Comparison of ENCODE assay signal across 18 cellular contexts in genomic region chr3:42723146-42723683, GRCh38. TPM values are rescaled to one million over a fixed set of nuclear protein-coding genes. Genes with fewer than 3 reads are reported as not detected.
DNase-seq lines count a peak whose midpoint lies in the region; ATAC-seq and TF ChIP-seq lines count a peak whose summit lies in the region.
"Had no signal": no experiment of that assay in that cellular context is flagged by ENCODE, and none has a peak within 500 bp of the region (broad histone marks: within the 10 kb centered on the region; RNA-seq: fewer than 3 reads in every experiment).

No MANE protein-coding gene starts in this region.

- intact Hi-C loops in Right ventricle myocardium superior (cut with DNase I), result no loop called here
- intact Hi-C loops in Right ventricle myocardium inferior (cut with DNase I), result no loop called here
- intact Hi-C loops in dorsolateral prefrontal cortex (cut with DNase I), result no loop called here

- peak; percentile 38 for ATAC-seq in Right ventricle myocardium superior (ENCODE audit: poor library complexity)
- no peak for ATAC-seq in Right ventricle myocardium inferior
- no peak for ATAC-seq in HG03095 (IDR thresholded peaks at IDR 0.05; ENCODE audit: unreplicated experiment)

- DNase-seq in Right ventricle myocardium superior (no peak), Right ventricle myocardium inferior (ENCODE audit: missing footprints) (no peak), dorsolateral prefrontal cortex (peak in 1 of 10 donors; percentile 7), iPS-NIHi7 (ENCODE audit: extremely low spot score) (no peak), cerebellar nuclear complex (lab: John Stamatoyannopoulos, UW) (no peak)
- no peak for DNase-seq in stimulated activated CD4-positive, alpha-beta T cell treated with anti-CD3 and anti-CD28 coated beads, Interleukin-4, amount 100 ng/mL, for 4 hours
- DNase-seq: 8988T; HFFc6; KBM-7; NCI-H1436 treated with DMSO at 0.1 percent for 48 hours; NCI-H345; NCI-H526 treated with DMSO at 0.1 percent for 48 hours; NK-92 treated with Interleukin-12 subunit alpha and Interleukin-12 subunit beta, amount 100 ng/mL, for 24 hours; PC-9 had no signal

- no peak for TF ChIP-seq CTCF in dorsolateral prefrontal cortex (IDR thresholded peaks at IDR 0.05 in 54 of 56, conservative IDR thresholded peaks at IDR 0.05 in 2 of 56; ENCODE audit: low read depth in 1 of 56, partially characterized antibody in 56 of 56)

- no peak overlapping the region for H3K4me3 ChIP-seq in dorsolateral prefrontal cortex
- H3K4me3 ChIP-seq: BLaER1 treated with 17β-estradiol and CSF1 and Interleukin-3, amounts not matched to agents 10 nM and 100 nM; PC-9 had no signal

- H3K27me3 ChIP-seq in dorsolateral prefrontal cortex (no peaks in the 10 kb centered on the region), layer of hippocampus (ENCODE audit: control insufficient read depth, insufficient read depth, low read length) (no peaks in the 10 kb centered on the region)
- H3K27me3 ChIP-seq: BLaER1 treated with 17β-estradiol and CSF1 and Interleukin-3, amounts not matched to agents 10 nM and 100 nM had no signal

- H3K27ac ChIP-seq in dorsolateral prefrontal cortex, result peak overlapping the region; percentile 50 to 100 (median 100)
- H3K27ac ChIP-seq in layer of hippocampus (ENCODE audit: low read depth, low read length), result peak overlapping the region; percentile 73
- H3K27ac ChIP-seq: BLaER1 treated with 17β-estradiol and CSF1 and Interleukin-3, amounts not matched to agents 10 nM and 100 nM; PC-9 had no signal

RNA-seq across cellular contexts. Expression of gene HHATL, which starts 20.6 kb away (rescaled TPM):
- total RNA-seq in Right ventricle myocardium superior, result 486 TPM
- 440 TPM for total RNA-seq in Right ventricle myocardium inferior
- 100 to 1,000 TPM in 90 of 120 experiments, 10 to 100 TPM in 30; 39.4 to 400 (median 145) TPM for total RNA-seq in dorsolateral prefrontal cortex
- total RNA-seq: H1, HFFc6, PC-9 had no signal

RNA-seq across cellular contexts. Expression of gene KLHL40, which starts 37.9 kb away (rescaled TPM):
- 0.11 TPM for total RNA-seq in Right ventricle myocardium superior
- total RNA-seq in Right ventricle myocardium inferior, result not detected
- total RNA-seq in dorsolateral prefrontal cortex, result under 1 TPM in 16 of 120 experiments, not detected in 104; 0.16 to 0.51 (median 0.24) TPM
- total RNA-seq: H1, HFFc6, PC-9 had no signal

RNA-seq across cellular contexts. Expression of gene CCDC13, which starts 49.8 kb away (rescaled TPM):
- total RNA-seq in Right ventricle myocardium superior, result 0.24 TPM
- total RNA-seq in Right ventricle myocardium inferior, result 0.41 TPM
- 10 to 100 TPM in 9 of 120 experiments, 1 to 10 TPM in 110, under 1 TPM in 1; 0.52 to 15.0 (median 6.0) TPM for total RNA-seq in dorsolateral prefrontal cortex
- total RNA-seq: H1 had no signal
